In genomic region chr17:37828313-37829124, GRCh38 we compare ENCODE assay signal across 11 cellular contexts.
DNase-seq lines count a peak whose midpoint lies in the region; ATAC-seq, FAIRE-seq and TF ChIP-seq lines count a peak whose summit lies in the region.
"Had no signal": no experiment of that assay in that cellular context is flagged by ENCODE, and none has a peak within 500 bp of the region (broad histone marks: within the 10 kb centered on the region; RNA-seq: fewer than 3 reads in every experiment).

No MANE protein-coding gene starts in this region.

- H3K27ac Mint-ChIP-seq in activated naive CD4-positive, alpha-beta T cell treated with anti-CD3 and anti-CD28 coated beads, Interleukin-2, amount 10 ng/mL, durations not matched to agents 7 days and 5 days = peak overlapping the region; percentile 28
- H3K27ac Mint-ChIP-seq in naive thymus-derived CD4-positive, alpha-beta T cell = peak overlapping the region in 1 of 9 donors; percentile 72

- no peak overlapping the region for H3K4me3 ChIP-seq in bronchial epithelial cell (ENCODE audit: low read depth, low read length)
- H3K4me3 ChIP-seq in smooth muscle cell = no peak overlapping the region
- no peak overlapping the region for H3K4me3 ChIP-seq in naive thymus-derived CD4-positive, alpha-beta T cell (ENCODE audit: low read length)
- H3K4me3 ChIP-seq: spleen had no signal

- H3K4me3 Mint-ChIP-seq in activated naive CD4-positive, alpha-beta T cell treated with anti-CD3 and anti-CD28 coated beads, Interleukin-2, amount 10 ng/mL, durations not matched to agents 7 days and 5 days = no peak overlapping the region
- H3K4me3 Mint-ChIP-seq in naive thymus-derived CD4-positive, alpha-beta T cell = peak overlapping the region in 1 of 10 donors; percentile 57

- H3K79me2 ChIP-seq in smooth muscle cell (ENCODE audit: low read depth) = no peaks in the 10 kb centered on the region

- DNase-seq in activated naive CD4-positive, alpha-beta T cell treated with anti-CD3 and anti-CD28 coated beads, Interleukin-2, amount 10 ng/mL, durations not matched to agents 7 days and 5 days = no peak
- no peak for DNase-seq in activated naive CD4-positive, alpha-beta T cell (lab: John Stamatoyannopoulos, UW)
- DNase-seq in NCI-H460 (ENCODE audit: extremely low read depth, low read depth) (peak; percentile 55), bronchial epithelial cell (ENCODE audit: low read depth) (peak; percentile 38), smooth muscle cell (lab: John Stamatoyannopoulos, UW; ENCODE audit: unreplicated experiment) (no peak), amniotic stem cell (lab: John Stamatoyannopoulos, UW) (no peak), COLO829 (ENCODE audit: low spot score) (no peak)
- DNase-seq in naive thymus-derived CD4-positive, alpha-beta T cell = no peak
- DNase-seq: activated effector memory CD4-positive, alpha-beta T cell treated with Interleukin-2 at 50 U/mL for 16 hours; NCI-H446; spleen had no signal

- H3K9ac ChIP-seq in smooth muscle cell (ENCODE audit: low read depth) = no peak overlapping the region

- H3K4me2 ChIP-seq in smooth muscle cell = peak overlapping the region; percentile 9

- H3K27ac ChIP-seq in smooth muscle cell (ENCODE audit: low read depth) = no peak overlapping the region
- no peak overlapping the region for H3K27ac ChIP-seq in naive thymus-derived CD4-positive, alpha-beta T cell (ENCODE audit: low read depth, low read length)

- H3K36me3 ChIP-seq in bronchial epithelial cell (ENCODE audit: control insufficient read depth, insufficient read depth, low read length) (no peaks in the 10 kb centered on the region), smooth muscle cell (ENCODE audit: low read depth) (no peaks in the 10 kb centered on the region)
- H3K36me3 ChIP-seq in naive thymus-derived CD4-positive, alpha-beta T cell (ENCODE audit: control insufficient read depth in 2 of 3, insufficient read depth in 3 of 3, low read length in 3 of 3) = no peaks in the 10 kb centered on the region
- H3K36me3 ChIP-seq: spleen had no signal

- WGBS in smooth muscle cell (ENCODE audit: low lambda C conversion rate) = 75% methylated on average over 7 of the region's 7 CpGs

- H3K9me3 Mint-ChIP-seq in activated naive CD4-positive, alpha-beta T cell treated with anti-CD3 and anti-CD28 coated beads, Interleukin-2, amount 10 ng/mL, durations not matched to agents 7 days and 5 days = no peaks in the 10 kb centered on the region
- H3K9me3 Mint-ChIP-seq in naive thymus-derived CD4-positive, alpha-beta T cell = peaks cover 0 to 2% (median 0%) of the 10 kb centered on the region in 11 donors

- FAIRE-seq in bronchial epithelial cell (lab: Jason Lieb, UNC) = no peak

- no peaks in the 10 kb centered on the region for H3F3A ChIP-seq in smooth muscle cell (ENCODE audit: low read depth)

- no peak for TF ChIP-seq CTCF in bronchial epithelial cell (IDR thresholded peaks at IDR 0.05; ENCODE audit: insufficient read depth, low read length, severe bottlenecking)
- no peak for TF ChIP-seq CTCF in smooth muscle cell (IDR thresholded peaks at IDR 0.05; ENCODE audit: borderline replicate concordance, insufficient read depth, poor library complexity, severe bottlenecking)

- H3K9me3 ChIP-seq in smooth muscle cell (replicated peaks; ENCODE audit: low read depth) = no peaks in the 10 kb centered on the region
- H3K9me3 ChIP-seq in naive thymus-derived CD4-positive, alpha-beta T cell (ENCODE audit: control insufficient read depth in 2 of 3, low read length in 3 of 3) = no peaks in the 10 kb centered on the region
- H3K9me3 ChIP-seq: spleen had no signal

- H3K4me1 Mint-ChIP-seq in activated naive CD4-positive, alpha-beta T cell treated with anti-CD3 and anti-CD28 coated beads, Interleukin-2, amount 10 ng/mL, durations not matched to agents 7 days and 5 days = peaks cover 18% of the 10 kb centered on the region
- H3K4me1 Mint-ChIP-seq in naive thymus-derived CD4-positive, alpha-beta T cell = peaks cover 0 to 25% (median 6%) of the 10 kb centered on the region in 7 donors

- H3K27me3 Mint-ChIP-seq in activated naive CD4-positive, alpha-beta T cell treated with anti-CD3 and anti-CD28 coated beads, Interleukin-2, amount 10 ng/mL, durations not matched to agents 7 days and 5 days = peaks cover 62% of the 10 kb centered on the region
- peaks cover 0 to 23% (median 19%) of the 10 kb centered on the region in 5 donors for H3K27me3 Mint-ChIP-seq in naive thymus-derived CD4-positive, alpha-beta T cell

- H4K20me1 ChIP-seq in smooth muscle cell (ENCODE audit: low read depth) = no peaks in the 10 kb centered on the region

- H3K27me3 ChIP-seq in bronchial epithelial cell (ENCODE audit: control insufficient read depth, insufficient read depth, low read length) (no peaks in the 10 kb centered on the region), smooth muscle cell (ENCODE audit: low read depth) (no peaks in the 10 kb centered on the region)
- no peaks in the 10 kb centered on the region for H3K27me3 ChIP-seq in naive thymus-derived CD4-positive, alpha-beta T cell (ENCODE audit: control insufficient read depth in 2 of 2, insufficient read depth in 2 of 2, low read length in 2 of 2)
- H3K27me3 ChIP-seq: spleen had no signal

- ATAC-seq in naive thymus-derived CD4-positive, alpha-beta T cell = no peak

- POLR2A ChIA-PET in naive thymus-derived CD4-positive, alpha-beta T cell (lab: Charles Lee) = no interaction called here

- intact Hi-C loops in naive thymus-derived CD4-positive, alpha-beta T cell (cut with micrococcal nuclease) = no loop called here

- no peaks in the 10 kb centered on the region for H3K36me3 Mint-ChIP-seq in activated naive CD4-positive, alpha-beta T cell treated with anti-CD3 and anti-CD28 coated beads, Interleukin-2, amount 10 ng/mL, durations not matched to agents 7 days and 5 days
- H3K36me3 Mint-ChIP-seq in naive thymus-derived CD4-positive, alpha-beta T cell = peaks cover 0 to 5% (median 0%) of the 10 kb centered on the region in 5 donors

- no peak overlapping the region for H2AFZ ChIP-seq in smooth muscle cell (ENCODE audit: low read depth)

- CTCF ChIA-PET in activated naive CD4-positive, alpha-beta T cell treated with anti-CD3 and anti-CD28 coated beads, Interleukin-2, amount 10 ng/mL, durations not matched to agents 7 days and 5 days (lab: Charles Lee) = interaction anchor here (0.6 to 1.5 kb wide), 5 partner anchors 8 to 178 kb away, joined by 3 to 5 read pairs (median 4); no protein-coding TSS in a partner anchor
- CTCF ChIA-PET in naive thymus-derived CD4-positive, alpha-beta T cell (lab: Charles Lee) = interaction anchor here (0.6 kb wide), 1 partner anchor 682 kb away, joined by 4 read pairs; no protein-coding TSS in a partner anchor

- no peaks in the 10 kb centered on the region for H3K4me1 ChIP-seq in smooth muscle cell (ENCODE audit: low read depth)
- H3K4me1 ChIP-seq in naive thymus-derived CD4-positive, alpha-beta T cell (ENCODE audit: control insufficient read depth in 2 of 2, insufficient read depth in 2 of 2, low read length in 2 of 2) = no peaks in the 10 kb centered on the region

Comparison
In these comparisons a context has a peak if more than half of its experiments do, and no peak if none do; other contexts are left out.
1. DNase-seq: peak in NCI-H460 (single experiment) and bronchial epithelial cell (single experiment); none in activated naive CD4-positive, alpha-beta T cell treated with anti-CD3 and anti-CD28 coated beads, Interleukin-2, amount 10 ng/mL, durations not matched to agents 7 days and 5 days (single experiment), activated naive CD4-positive, alpha-beta T cell (0 of 4), smooth muscle cell (single experiment), amniotic stem cell (single experiment), naive thymus-derived CD4-positive, alpha-beta T cell (0 of 9) and COLO829 (single experiment).